ENCODE assay signal across 19 cellular contexts in the genomic region with DNA sequence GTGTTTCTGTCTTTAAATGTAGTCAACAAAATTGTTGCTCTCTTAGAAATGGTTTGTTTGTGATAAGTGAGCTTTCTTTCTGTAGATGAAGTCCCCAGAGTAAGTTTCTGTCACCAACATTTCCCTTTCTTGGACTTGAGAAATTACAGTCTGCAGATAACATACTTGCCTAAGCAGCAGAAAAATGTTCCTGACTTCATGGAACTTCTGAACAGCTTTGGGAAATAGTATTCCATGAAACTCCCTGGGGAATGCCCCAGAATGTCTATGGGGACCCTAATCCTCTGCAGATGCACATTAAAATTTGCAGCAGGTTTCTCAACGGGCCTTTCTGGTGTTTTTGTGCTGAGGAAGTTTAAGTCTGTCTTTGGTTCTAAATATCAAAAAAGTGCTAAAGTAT. TPM values are rescaled to one million over a fixed set of nuclear protein-coding genes. Genes with fewer than 3 reads are reported as not detected.
"Had no signal": no experiment of that assay in that cellular context is flagged by ENCODE, and none has a peak within 500 bp of the region (broad histone marks: within the 10 kb centered on the region; RNA-seq: fewer than 3 reads in every experiment).

No MANE protein-coding gene starts in this region.

- H3K27me3 ChIP-seq: adrenal gland, breast epithelium, esophagus muscularis mucosa, foreskin keratinocyte, tibial nerve had no signal

- H3K4me3 ChIP-seq: adrenal gland, breast epithelium, esophagus muscularis mucosa, tibial nerve had no signal

- H3K36me3 ChIP-seq: adrenal gland, breast epithelium, esophagus muscularis mucosa, tibial nerve had no signal

- H3K4me1 Mint-ChIP-seq: activated naive CD4-positive, alpha-beta T cell treated with anti-CD3 and anti-CD28 coated beads, Interleukin-2, amount 50 U/mL, for 24 hours had no signal

- H3K9me3 Mint-ChIP-seq: activated naive CD4-positive, alpha-beta T cell treated with anti-CD3 and anti-CD28 coated beads, Interleukin-2, amount 50 U/mL, for 24 hours; stimulated activated naive CD8-positive, alpha-beta T cell treated with anti-CD3 and anti-CD28 coated beads, Interleukin-15, Interleukin-2, amounts not matched to agents 100 ng/mL and 50 ng/mL, for 24 hours had no signal

- H3K4me1 ChIP-seq: adrenal gland, breast epithelium, esophagus muscularis mucosa, foreskin keratinocyte, tibial nerve had no signal

- ATAC-seq: foreskin keratinocyte, left colon had no signal

- H3K27ac ChIP-seq: adrenal gland, breast epithelium, esophagus muscularis mucosa, foreskin keratinocyte, tibial nerve, VCaP had no signal

- H3K27ac Mint-ChIP-seq: activated naive CD4-positive, alpha-beta T cell treated with anti-CD3 and anti-CD28 coated beads, Interleukin-2, amount 50 U/mL, for 24 hours; stimulated activated naive CD8-positive, alpha-beta T cell treated with anti-CD3 and anti-CD28 coated beads, Interleukin-15, Interleukin-2, amounts not matched to agents 100 ng/mL and 50 ng/mL, for 24 hours had no signal

- H3K36me3 Mint-ChIP-seq: activated naive CD4-positive, alpha-beta T cell treated with anti-CD3 and anti-CD28 coated beads, Interleukin-2, amount 50 U/mL, for 24 hours had no signal

- DNase-seq: activated CD4-positive, alpha-beta T cell treated with anti-CD3 and anti-CD28 coated beads for 1 hour; activated CD4-positive, alpha-beta T cell treated with anti-CD3 and anti-CD28 coated beads, Interleukin-2, amount 50 U/mL, for 4 hours; activated gamma-delta T cell; adrenal gland; dermis blood vessel endothelial cell; effector memory CD4-positive, alpha-beta T cell; foreskin keratinocyte; hypothalamus; islet precursor cell; left colon; occipital lobe; T-helper 2 cell had no signal

- H3K9me3 ChIP-seq: adrenal gland, esophagus muscularis mucosa had no signal

- H3K27me3 Mint-ChIP-seq: activated naive CD4-positive, alpha-beta T cell treated with anti-CD3 and anti-CD28 coated beads, Interleukin-2, amount 50 U/mL, for 24 hours; progenitor cell of endocrine pancreas had no signal

- H3K4me3 Mint-ChIP-seq: activated naive CD4-positive, alpha-beta T cell treated with anti-CD3 and anti-CD28 coated beads, Interleukin-2, amount 50 U/mL, for 24 hours; stimulated activated naive CD8-positive, alpha-beta T cell treated with anti-CD3 and anti-CD28 coated beads, Interleukin-15, Interleukin-2, amounts not matched to agents 100 ng/mL and 50 ng/mL, for 24 hours had no signal

RNA-seq across cellular contexts. Expression of a gene that starts 38.6 kb away (rescaled TPM):
- total RNA-seq: tibial nerve had no signal
